In the genomic region with DNA sequence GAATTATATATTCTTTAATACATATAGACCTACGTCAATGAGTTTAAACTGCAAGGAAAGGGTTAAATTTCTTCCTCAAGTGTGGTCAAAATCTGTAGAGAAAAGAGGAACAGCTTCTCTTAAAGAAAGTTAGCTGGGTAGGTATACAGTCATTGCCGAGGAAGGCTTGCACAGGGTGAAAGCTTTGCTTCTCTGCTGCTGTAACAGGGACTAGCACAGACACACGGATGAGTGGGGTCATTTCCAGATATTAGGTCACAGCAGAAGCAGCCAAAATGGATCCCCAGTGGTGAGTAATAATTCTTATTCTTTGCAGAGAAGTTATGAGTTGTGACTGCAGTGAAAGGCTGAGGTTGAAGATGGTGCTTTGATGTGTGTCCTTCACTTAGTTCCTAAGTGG, we compare ENCODE assay signal across 8 cellular contexts. TPM values are rescaled to one million over a fixed set of nuclear protein-coding genes. Genes with fewer than 3 reads are reported as not detected.
DNase-seq lines count a peak whose midpoint lies in the region; ATAC-seq and TF ChIP-seq lines count a peak whose summit lies in the region.

A gene with protein sequence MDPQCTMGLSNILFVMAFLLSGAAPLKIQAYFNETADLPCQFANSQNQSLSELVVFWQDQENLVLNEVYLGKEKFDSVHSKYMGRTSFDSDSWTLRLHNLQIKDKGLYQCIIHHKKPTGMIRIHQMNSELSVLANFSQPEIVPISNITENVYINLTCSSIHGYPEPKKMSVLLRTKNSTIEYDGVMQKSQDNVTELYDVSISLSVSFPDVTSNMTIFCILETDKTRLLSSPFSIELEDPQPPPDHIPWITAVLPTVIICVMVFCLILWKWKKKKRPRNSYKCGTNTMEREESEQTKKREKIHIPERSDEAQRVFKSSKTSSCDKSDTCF (plus strand): TSS at position 148 of the 400 bp plus-strand sequence. CDS start 128 bp downstream, at position 276.

- H3K27me3 ChIP-seq in gastrocnemius medialis (no peaks in the 10 kb centered on the region), hepatocyte (no peaks in the 10 kb centered on the region)

- in situ Hi-C loops in gastrocnemius medialis (cut with MboI; ENCODE audit: low sequenced_read_pairs in 4 of 4) = no loop called here

- H3K9me2 ChIP-seq in hepatocyte (replicated peaks; ENCODE audit: insufficient read depth) = no peaks in the 10 kb centered on the region

- H3K27ac ChIP-seq in gastrocnemius medialis (no peak within 1 kb of the TSS), hepatocyte (no peak within 1 kb of the TSS)

- H3K36me3 ChIP-seq in gastrocnemius medialis (no peaks in the 10 kb centered on the region), hepatocyte (replicated peaks; ENCODE audit: insufficient read depth, low read depth) (no peaks in the 10 kb centered on the region)

- intact Hi-C loops in gastrocnemius medialis (cut with DNase I; ENCODE audit: low total_unique reads) = no loop called here

- DNase-seq in SIG-M5 (lab: John Stamatoyannopoulos, UW) = peak; percentile 66
- DNase-seq in gastrocnemius medialis = no peak
- DNase-seq in hepatocyte (ENCODE audit: low spot score) = no peak
- no peak for DNase-seq in HUDEP-2 (lab: John Stamatoyannopoulos, UW; ENCODE audit: unreplicated experiment in 76 of 76)
- DNase-seq in activated T-cell treated with anti-CD3 and anti-CD28 coated beads, Interleukin-2, amount 50 U/mL, for 1 hour = no peak
- DNase-seq in foreskin melanocyte = no peak

- ATAC-seq in HG02970 (IDR thresholded peaks at IDR 0.05; ENCODE audit: low FRiP score, unreplicated experiment) = peak; percentile 59
- no peak for ATAC-seq in gastrocnemius medialis

- no peaks in the 10 kb centered on the region for H3K9me3 ChIP-seq in gastrocnemius medialis
- no peaks in the 10 kb centered on the region for H3K9me3 ChIP-seq in hepatocyte (ENCODE audit: low read depth)

- H3K4me2 ChIP-seq in hepatocyte = no peak within 1 kb of the TSS

- H4K20me1 ChIP-seq in hepatocyte (ENCODE audit: insufficient read depth, poor library complexity, severe bottlenecking) = no peaks in the 10 kb centered on the region

- TF ChIP-seq POLR2A in GM19099 (IDR thresholded peaks at IDR 0.05; ENCODE audit: extremely low read depth, insufficient read length, low read depth) = peak; percentile 75
- TF ChIP-seq POLR2A in gastrocnemius medialis (IDR thresholded peaks at IDR 0.05) = peak; percentile 13 to 16

- H3K79me2 ChIP-seq in hepatocyte = no peaks in the 10 kb centered on the region

- TF ChIP-seq CTCF in gastrocnemius medialis (IDR thresholded peaks at IDR 0.05 in 4 of 5, conservative IDR thresholded peaks at IDR 0.05 in 1 of 5) = no peak
- TF ChIP-seq CTCF in hepatocyte (IDR thresholded peaks at IDR 0.05; ENCODE audit: poor library complexity) = no peak

- H3K4me3 ChIP-seq in gastrocnemius medialis (peak within 1 kb of the TSS in 1 of 4 donors; percentile 8), hepatocyte (no peak within 1 kb of the TSS)

- WGBS in hepatocyte (ENCODE audit: low lambda C conversion rate, missing lambda C conversion rate) = 72% methylated on average over 3 of the region's 3 CpGs

- H2AFZ ChIP-seq in hepatocyte = no peak within 1 kb of the TSS

- no peaks in the 10 kb centered on the region for H3K4me1 ChIP-seq in gastrocnemius medialis
- H3K4me1 ChIP-seq in hepatocyte (ENCODE audit: insufficient read depth) = no peaks in the 10 kb centered on the region

RNA-seq across cellular contexts. Expression of the gene that starts here (rescaled TPM):
- 1 to 10 TPM in 3 of 4 donors, under 1 TPM in 1; 0.92 to 2.4 (median 1.6) TPM for total RNA-seq in gastrocnemius medialis
- 0.56 TPM in 1 of 2 replicates, not detected in the other for total RNA-seq in hepatocyte
- 0.13 TPM in 1 of 2 replicates, not detected in the other for polyA plus RNA-seq in hepatocyte
